Comparison of ENCODE assay signal across 17 cellular contexts in the genomic region with DNA sequence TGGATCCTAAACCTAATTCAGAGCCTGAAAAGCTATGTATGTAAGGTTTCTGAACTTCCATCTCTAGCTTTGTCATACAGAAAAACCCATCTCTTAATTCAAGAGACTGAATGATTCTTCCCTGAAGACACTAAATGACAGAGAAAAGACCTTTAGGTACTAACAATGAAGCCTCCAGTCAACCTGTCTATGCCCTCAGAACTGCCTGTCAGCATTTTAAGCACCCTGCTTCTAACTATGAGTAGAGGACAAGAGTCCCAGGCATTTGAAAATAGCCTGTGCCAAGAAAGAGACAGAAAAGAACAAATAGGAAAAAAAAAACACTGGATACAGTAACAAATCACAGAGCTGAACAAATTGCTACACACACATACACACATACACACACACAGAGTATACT. TPM values are rescaled to one million over a fixed set of nuclear protein-coding genes. Genes with fewer than 3 reads are reported as not detected.
DNase-seq lines count a peak whose midpoint lies in the region; ATAC-seq, FAIRE-seq and TF ChIP-seq lines count a peak whose summit lies in the region.
"Had no signal": no experiment of that assay in that cellular context is flagged by ENCODE, and none has a peak within 500 bp of the region (broad histone marks: within the 10 kb centered on the region; RNA-seq: fewer than 3 reads in every experiment).

No MANE protein-coding gene starts in this region.

- H2BK12ac ChIP-seq in mesenchymal stem cell (ENCODE audit: low read length in 2 of 2): no peak overlapping the region

- H3K36me3 Mint-ChIP-seq in Calu3 (ENCODE audit: insufficient read depth, unreplicated experiment) (peaks cover 48% of the 10 kb centered on the region), WTC11 (0 out of 2 replicates have a peak, but pooled peaks cover 2% of the 10 kb centered on the region), mesothelial cell of epicardium (peaks cover 26% of the 10 kb centered on the region)
- H3K36me3 Mint-ChIP-seq: CD4-positive, alpha-beta memory T cell had no signal

- peaks cover 17% of the 10 kb centered on the region for H3K79me1 ChIP-seq in mesenchymal stem cell (replicated peaks; ENCODE audit: low read length, poor library complexity, severe bottlenecking)

- H3K4me3 ChIP-seq in A549 (no peak overlapping the region), colonic mucosa (no peak overlapping the region), mesenchymal stem cell (ENCODE audit: insufficient read depth in 1 of 2, low read depth in 1 of 2, low read length in 2 of 2) (no peak overlapping the region), HAP-1 (no peak overlapping the region)
- H3K4me3 ChIP-seq: GM23248 had no signal

- H3K14ac ChIP-seq in mesenchymal stem cell (ENCODE audit: low read length in 2 of 2): no peak overlapping the region

- H3K4me1 Mint-ChIP-seq in Calu3 (ENCODE audit: low read depth, unreplicated experiment) (peaks cover 64% of the 10 kb centered on the region), WTC11 (peaks cover 18% of the 10 kb centered on the region), mesothelial cell of epicardium (peaks cover 5% of the 10 kb centered on the region)

- no peak overlapping the region for H2AFZ ChIP-seq in mesenchymal stem cell (ENCODE audit: low read depth, low read length)
- H2AFZ ChIP-seq: GM23248 had no signal

- no peak overlapping the region for H2BK120ac ChIP-seq in mesenchymal stem cell (ENCODE audit: low read depth, low read length)

- no peak for TF ChIP-seq CTCF in A549 (IDR thresholded peaks at IDR 0.05)
- TF ChIP-seq CTCF in Calu3 (IDR thresholded peaks at IDR 0.05; ENCODE audit: unreplicated experiment): no peak
- TF ChIP-seq CTCF in WTC11 (IDR thresholded peaks at IDR 0.05): no peak
- TF ChIP-seq CTCF in mesothelial cell of epicardium (IDR thresholded peaks at IDR 0.05; ENCODE audit: unreplicated experiment): no peak
- no peak for TF ChIP-seq CTCF in colonic mucosa (IDR thresholded peaks at IDR 0.05)

- no TSS peak for BruUV-seq in Calu3 (replicated peaks; lab: Mats Ljungman, UMichigan)

- peaks cover 17% of the 10 kb centered on the region; the same call in 2 of the 3 replicates for H3K9me3 ChIP-seq in A549
- H3K9me3 ChIP-seq in colonic mucosa: no peaks in the 10 kb centered on the region
- peaks cover 5% of the 10 kb centered on the region for H3K9me3 ChIP-seq in mesenchymal stem cell (ENCODE audit: control insufficient read depth, low read length)
- no peaks in the 10 kb centered on the region; the same call in 1 of the 2 replicates for H3K9me3 ChIP-seq in HAP-1
- H3K9me3 ChIP-seq: BE2C had no signal

- H3K9me3 Mint-ChIP-seq in Calu3 (ENCODE audit: low read depth, unreplicated experiment) (peaks cover 5% of the 10 kb centered on the region), WTC11 (peaks cover 11% of the 10 kb centered on the region), mesothelial cell of epicardium (peaks cover 28% of the 10 kb centered on the region)

- no peak overlapping the region for H3K4me3 Mint-ChIP-seq in Calu3 (ENCODE audit: low read depth, unreplicated experiment)
- no peak overlapping the region for H3K4me3 Mint-ChIP-seq in WTC11
- no peak overlapping the region for H3K4me3 Mint-ChIP-seq in mesothelial cell of epicardium
- H3K4me3 Mint-ChIP-seq: CD4-positive, alpha-beta memory T cell had no signal

- H3K18ac ChIP-seq in mesenchymal stem cell (ENCODE audit: low read depth in 1 of 2, low read length in 2 of 2): no peak overlapping the region

- H3K27me3 Mint-ChIP-seq in Calu3 (ENCODE audit: unreplicated experiment) (no peaks in the 10 kb centered on the region), WTC11 (ENCODE audit: low read depth) (no peaks in the 10 kb centered on the region), mesothelial cell of epicardium (ENCODE audit: low read depth) (no peaks in the 10 kb centered on the region)
- H3K27me3 Mint-ChIP-seq: CD4-positive, alpha-beta memory T cell had no signal

- H3K23ac ChIP-seq in mesenchymal stem cell (ENCODE audit: low read length in 2 of 2): no peak overlapping the region

- no peak overlapping the region for H2AK5ac ChIP-seq in mesenchymal stem cell (ENCODE audit: low read length, severe bottlenecking)

- POLR2A ChIA-PET in A549 (lab: Yijun Ruan, JAX): interaction anchor here (0.6 to 0.7 kb wide), 2 partner anchors 13 to 1071 kb away, joined by 3 to 6 read pairs; no protein-coding TSS in a partner anchor
- POLR2A ChIA-PET in WTC11 (lab: Charles Lee): no interaction called here

- no peak overlapping the region for H3K4ac ChIP-seq in mesenchymal stem cell (ENCODE audit: low read depth in 1 of 2, low read length in 2 of 2)

- no peaks in the 10 kb centered on the region for H3K27me3 ChIP-seq in colonic mucosa
- no peaks in the 10 kb centered on the region for H3K27me3 ChIP-seq in mesenchymal stem cell (ENCODE audit: control insufficient read depth in 1 of 2, insufficient read depth in 1 of 2, low read length in 2 of 2)
- no peaks in the 10 kb centered on the region for H3K27me3 ChIP-seq in HAP-1 (ENCODE audit: low read depth)
- H3K27me3 ChIP-seq: BE2C had no signal

- ATAC-seq in A549 (peak in 1 of 2 experiments; percentile 37; a peak in 3 of 6 replicates), WTC11 (no peak), GM21526 (IDR thresholded peaks at IDR 0.05; ENCODE audit: low FRiP score, unreplicated experiment) (no peak)

- peaks cover 24% of the 10 kb centered on the region for H3K4me1 ChIP-seq in A549
- H3K4me1 ChIP-seq in colonic mucosa: no peaks in the 10 kb centered on the region
- no peaks in the 10 kb centered on the region for H3K4me1 ChIP-seq in mesenchymal stem cell (ENCODE audit: control insufficient read depth, insufficient read depth, low read depth, low read length)
- H3K4me1 ChIP-seq in HAP-1: no peaks in the 10 kb centered on the region
- H3K4me1 ChIP-seq: BE2C had no signal

- H3K27ac ChIP-seq in A549 (peak overlapping the region; percentile 57 to 62; a peak in 4 of 6 replicates), colonic mucosa (no peak overlapping the region), mesenchymal stem cell (ENCODE audit: low read length, poor library complexity, severe bottlenecking) (no peak overlapping the region)
- H3K27ac ChIP-seq: C4-2B, GM23248 had no signal

- H2BK5ac ChIP-seq in mesenchymal stem cell (ENCODE audit: low read depth, low read length, poor library complexity, severe bottlenecking): no peak overlapping the region

- no peak for TF ChIP-seq EP300 in A549 (IDR thresholded peaks at IDR 0.05)

- intact Hi-C loops in Calu3 (cut with micrococcal nuclease; ENCODE audit: unreplicated experiment) (no loop called here), colonic mucosa (cut with DNase I) (no loop called here)

- no peak overlapping the region for H4K8ac ChIP-seq in mesenchymal stem cell (ENCODE audit: low read length)

- H3K9ac ChIP-seq in colonic mucosa (ENCODE audit: low read depth in 2 of 2, low read length in 2 of 2) (no peak overlapping the region), mesenchymal stem cell (ENCODE audit: low read length) (no peak overlapping the region)
- H3K9ac ChIP-seq: GM23248 had no signal

- no peak overlapping the region for H4K91ac ChIP-seq in mesenchymal stem cell (ENCODE audit: low read length)

- H3K36me3 ChIP-seq in colonic mucosa (no peaks in the 10 kb centered on the region), mesenchymal stem cell (ENCODE audit: control insufficient read depth in 1 of 2, insufficient read depth in 2 of 2, low read depth in 1 of 2, low read length in 2 of 2) (no peaks in the 10 kb centered on the region), HAP-1 (replicated peaks) (no peaks in the 10 kb centered on the region)
- H3K36me3 ChIP-seq: BE2C had no signal

- H2BK15ac ChIP-seq in mesenchymal stem cell (ENCODE audit: low read depth, poor library complexity, severe bottlenecking): no peak overlapping the region

- DNase-seq in A549 (ENCODE audit: low read depth in 1 of 2, low spot score in 1 of 2) (no peak), Calu3 (no peak), WTC11 (ENCODE audit: low spot score) (no peak), mesothelial cell of epicardium (ENCODE audit: low spot score in 2 of 2, unreplicated experiment in 2 of 2) (no peak), colonic mucosa (no peak), mesenchymal stem cell (no peak), HAP-1 (ENCODE audit: low spot score in 2 of 2) (no peak)
- DNase-seq: BE2C; CD4-positive, alpha-beta memory T cell; DND-41; GDM1; GM23248; IMR-90 had no signal

- FAIRE-seq in A549 (lab: Jason Lieb, UNC): no peak
- FAIRE-seq: GM12892, H54 had no signal

- H3K27ac Mint-ChIP-seq in Calu3 (ENCODE audit: unreplicated experiment) (peak overlapping the region; percentile 52), WTC11 (peak overlapping the region; percentile 7; the same call in 1 of the 2 replicates), mesothelial cell of epicardium (peak overlapping the region; percentile 55)
- H3K27ac Mint-ChIP-seq: CD4-positive, alpha-beta memory T cell had no signal

- in situ Hi-C loops in HAP-1 (cut with MboI; ENCODE audit: low sequenced_read_pairs): no loop called here

- H3K4me2 ChIP-seq in A549: peak overlapping the region; percentile 1; the same call in 1 of the 3 replicates
- H3K4me2 ChIP-seq in mesenchymal stem cell (ENCODE audit: low read length, poor library complexity, severe bottlenecking): no peak overlapping the region

- no peak for TF ChIP-seq RAD21 in A549 (conservative IDR thresholded peaks at IDR 0.05 in 1 of 2, IDR thresholded peaks at IDR 0.05 in 1 of 2)

- CTCF ChIA-PET in A549 (lab: Yijun Ruan, JAX): interaction anchor here (0.6 to 1.5 kb wide), 4 partner anchors 9 to 1106 kb away, joined by 3 to 6 read pairs (median 3); no protein-coding TSS in a partner anchor
- CTCF ChIA-PET in Calu3 (lab: Charles Lee): interaction anchor here (0.7 to 1.6 kb wide), 2 partner anchors 8 to 39 kb away, joined by 4 read pairs; no protein-coding TSS in a partner anchor
- CTCF ChIA-PET in WTC11 (lab: Charles Lee): interaction anchor here (1.3 kb wide), 1 partner anchor 10 kb away, joined by 3 read pairs; no protein-coding TSS in a partner anchor

- no peak for TF ChIP-seq POLR2A in A549 (IDR thresholded peaks at IDR 0.05; ENCODE audit: low read length)

TF ChIP-seq in A549, 52 proteins besides CTCF, POLR2A, EP300 and RAD21 (continues in another document):
- peak; percentile 69 for TF ChIP-seq MAFK (IDR thresholded peaks at IDR 0.05; ENCODE audit: partially characterized antibody)

TF ChIP-seq in WTC11, 78 proteins besides CTCF, POLR2A, EP300 and RAD21 (continues in another document):
- TF ChIP-seq PRRX2 (CRISPR knock-in tag; IDR thresholded peaks at IDR 0.05): no peak
- TF ChIP-seq GTF2I (CRISPR knock-in tag; conservative IDR thresholded peaks at IDR 0.05): no peak
- TF ChIP-seq NFE2L1 (CRISPR knock-in tag; IDR thresholded peaks at IDR 0.05): no peak

RNA-seq across cellular contexts. Expression of gene AP1S3, which starts 48.6 kb away (rescaled TPM):
- polyA plus RNA-seq in A549 (2011; rRNA removed) (28.3 and 57.0 TPM in 2 replicates), A549 (2017; fragmentation: RNase III; extraction: RNeasy Plus Mini Kit Qiagen cat#74134 plus additional on column Dnase treatment) (39.7 to 43.4 TPM (median 42.9 TPM) in 3 replicates)
- 12.4 and 14.2 TPM in 2 replicates for polyA plus RNA-seq in A549 (2012; cell fraction: cytosol; rRNA removed)
- polyA plus RNA-seq in A549 (2012; cell fraction: nucleus; rRNA removed): 4.9 and 6.0 TPM in 2 replicates
- 13.9 and 16.2 TPM in 2 replicates for polyA minus RNA-seq in A549 (2011; rRNA and poly(A)+ RNA removed)
- total RNA-seq in Calu3 (2022) (108 and 119 TPM in 2 replicates), WTC11 (2021) (12.2 to 17.4 TPM (median 15.8 TPM) in 3 replicates), mesothelial cell of epicardium (18.0 to 23.2 TPM (median 18.5 TPM) in 3 replicates), colonic mucosa (10 to 100 TPM in 1 of 2 donors, 1 to 10 TPM in 1; 8.8 to 12.0 TPM)
- polyA plus RNA-seq in mesenchymal stem cell (2013, experiment 1 of 2): 2.3 TPM
- 1.9 TPM for polyA plus RNA-seq in mesenchymal stem cell (2013, experiment 2 of 2)

Comparison
In these comparisons a context has a peak if more than half of its experiments do, and no peak if none do; other contexts are left out.
1. H3K27ac ChIP-seq: peak in A549 (2 of 2); none in colonic mucosa (single experiment) and mesenchymal stem cell (single experiment).
2. Peak in every context shown above with its lines, with median percentiles within 50 percentile points of each other: H3K27ac Mint-ChIP-seq.